Comparison of ENCODE assay signal across 8 cellular contexts in genomic region chr9:83920942-83921707, GRCh38. TPM values are rescaled to one million over a fixed set of nuclear protein-coding genes. Genes with fewer than 3 reads are reported as not detected.
DNase-seq lines count a peak whose midpoint lies in the region; TF ChIP-seq lines count a peak whose summit lies in the region.

KIF27 (minus strand) TSS chr9:83921432; CDS start chr9:83915591, 5,841 bp downstream.

- TF ChIP-seq CTCF in GM20000 (IDR thresholded peaks at IDR 0.05; ENCODE audit: extremely low read depth, missing control alignments): peak; percentile 38

- peak; percentile 95 for DNase-seq in COR-L47 (lab: John Stamatoyannopoulos, UW)
- peak; percentile 96 for DNase-seq in GM20000 (ENCODE audit: low spot score)
- peak; percentile 99 for DNase-seq in HT-29 (ENCODE audit: low spot score)
- DNase-seq in NK-92 (lab: John Stamatoyannopoulos, UW; ENCODE audit: unreplicated experiment): peak; percentile 52
- peak; percentile 99 for DNase-seq in activated CD8-positive, alpha-beta memory T cell treated with anti-CD3 and anti-CD28 coated beads for 24 hours
- DNase-seq in effector CD8-positive, alpha-beta T cell (lab: John Stamatoyannopoulos, UW): peak; percentile 92
- peak; percentile 97 for DNase-seq in medulla oblongata (ENCODE audit: extremely low spot score)
- DNase-seq in stimulated activated CD4-positive, alpha-beta T cell treated with anti-CD3 and anti-CD28 coated beads, TNF-alpha, amount 100 ng/mL, for 48 hours (ENCODE audit: low read depth in 3 of 3): peak; percentile 94 to 97 (median 96)

RNA-seq across cellular contexts. Expression of gene KIF27, which starts in this region (rescaled TPM):
- 0.20 and 0.37 TPM in 2 replicates for total RNA-seq in HT-29 (2014; rRNA removed; shearing (Covaris generic))

Comparison
In these comparisons a context has a peak if more than half of its experiments do, and no peak if none do; other contexts are left out.
1. Peak in every context shown above with its lines: DNase-seq.
2. Peak in DNase-seq in HT-29; RNA of the gene not detected or under 1 TPM.